Comparison of ENCODE assay signal across 2 cellular contexts in the genomic region with DNA sequence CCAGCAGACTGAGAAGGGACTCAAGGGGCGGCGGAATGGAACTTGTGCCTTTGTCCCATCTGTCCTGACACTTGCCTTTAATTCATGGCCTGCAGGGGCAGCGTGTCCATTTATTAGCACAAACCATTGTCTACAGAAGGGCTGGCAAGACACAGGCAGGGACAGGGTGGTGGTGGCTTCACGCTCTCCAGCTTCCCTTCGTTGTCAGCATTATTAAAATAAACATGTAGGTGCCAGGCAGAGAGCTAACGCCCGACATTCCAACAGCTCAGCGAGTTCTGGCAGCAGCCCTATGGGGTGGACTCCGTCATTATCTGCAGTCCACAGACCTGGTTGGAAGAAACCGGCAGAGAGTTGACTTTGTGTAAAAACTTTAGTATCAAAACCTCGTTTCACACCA.
TF ChIP-seq lines count a peak whose summit lies in the region.

No MANE protein-coding gene starts in this region.

TF ChIP-seq in HepG2, 621 proteins besides CTCF, POLR2A, EP300 and RAD21:
- TF ChIP-seq ZFP41 (CRISPR knock-in tag; IDR thresholded peaks at IDR 0.05; ENCODE audit: borderline replicate concordance) (no peak), NFKB2 (CRISPR knock-in tag; IDR thresholded peaks at IDR 0.05; ENCODE audit: borderline replicate concordance) (no peak), ZNF484 (CRISPR knock-in tag; IDR thresholded peaks at IDR 0.05; ENCODE audit: borderline replicate concordance, low read depth) (no peak), PHF20 (CRISPR knock-in tag; IDR thresholded peaks at IDR 0.05) (no peak), SRSF1 (optimal IDR thresholded peaks at IDR 0.05; ENCODE audit: low read depth, low read length) (no peak), ZNF33B (CRISPR knock-in tag; IDR thresholded peaks at IDR 0.05) (no peak), BORCS8-MEF2B (CRISPR knock-in tag; IDR thresholded peaks at IDR 0.05) (no peak), ADNP (CRISPR knock-in tag; IDR thresholded peaks at IDR 0.05) (no peak), FLYWCH1 (CRISPR knock-in tag; IDR thresholded peaks at IDR 0.05) (no peak), SIX4 (CRISPR knock-in tag; IDR thresholded peaks at IDR 0.05) (no peak), ZSCAN9 (CRISPR knock-in tag; IDR thresholded peaks at IDR 0.05; ENCODE audit: borderline replicate concordance) (no peak)
- TF ChIP-seq, protein P1, sequence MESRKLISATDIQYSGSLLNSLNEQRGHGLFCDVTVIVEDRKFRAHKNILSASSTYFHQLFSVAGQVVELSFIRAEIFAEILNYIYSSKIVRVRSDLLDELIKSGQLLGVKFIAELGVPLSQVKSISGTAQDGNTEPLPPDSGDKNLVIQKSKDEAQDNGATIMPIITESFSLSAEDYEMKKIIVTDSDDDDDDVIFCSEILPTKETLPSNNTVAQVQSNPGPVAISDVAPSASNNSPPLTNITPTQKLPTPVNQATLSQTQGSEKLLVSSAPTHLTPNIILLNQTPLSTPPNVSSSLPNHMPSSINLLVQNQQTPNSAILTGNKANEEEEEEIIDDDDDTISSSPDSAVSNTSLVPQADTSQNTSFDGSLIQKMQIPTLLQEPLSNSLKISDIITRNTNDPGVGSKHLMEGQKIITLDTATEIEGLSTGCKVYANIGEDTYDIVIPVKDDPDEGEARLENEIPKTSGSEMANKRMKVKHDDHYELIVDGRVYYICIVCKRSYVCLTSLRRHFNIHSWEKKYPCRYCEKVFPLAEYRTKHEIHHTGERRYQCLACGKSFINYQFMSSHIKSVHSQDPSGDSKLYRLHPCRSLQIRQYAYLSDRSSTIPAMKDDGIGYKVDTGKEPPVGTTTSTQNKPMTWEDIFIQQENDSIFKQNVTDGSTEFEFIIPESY (CRISPR knock-in tag; IDR thresholded peaks at IDR 0.05) = no peak
- TF ChIP-seq, protein P2, sequence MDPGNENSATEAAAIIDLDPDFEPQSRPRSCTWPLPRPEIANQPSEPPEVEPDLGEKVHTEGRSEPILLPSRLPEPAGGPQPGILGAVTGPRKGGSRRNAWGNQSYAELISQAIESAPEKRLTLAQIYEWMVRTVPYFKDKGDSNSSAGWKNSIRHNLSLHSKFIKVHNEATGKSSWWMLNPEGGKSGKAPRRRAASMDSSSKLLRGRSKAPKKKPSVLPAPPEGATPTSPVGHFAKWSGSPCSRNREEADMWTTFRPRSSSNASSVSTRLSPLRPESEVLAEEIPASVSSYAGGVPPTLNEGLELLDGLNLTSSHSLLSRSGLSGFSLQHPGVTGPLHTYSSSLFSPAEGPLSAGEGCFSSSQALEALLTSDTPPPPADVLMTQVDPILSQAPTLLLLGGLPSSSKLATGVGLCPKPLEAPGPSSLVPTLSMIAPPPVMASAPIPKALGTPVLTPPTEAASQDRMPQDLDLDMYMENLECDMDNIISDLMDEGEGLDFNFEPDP (CRISPR knock-in tag; conservative IDR thresholded peaks at IDR 0.05) = no peak
- TF ChIP-seq, protein P3, sequence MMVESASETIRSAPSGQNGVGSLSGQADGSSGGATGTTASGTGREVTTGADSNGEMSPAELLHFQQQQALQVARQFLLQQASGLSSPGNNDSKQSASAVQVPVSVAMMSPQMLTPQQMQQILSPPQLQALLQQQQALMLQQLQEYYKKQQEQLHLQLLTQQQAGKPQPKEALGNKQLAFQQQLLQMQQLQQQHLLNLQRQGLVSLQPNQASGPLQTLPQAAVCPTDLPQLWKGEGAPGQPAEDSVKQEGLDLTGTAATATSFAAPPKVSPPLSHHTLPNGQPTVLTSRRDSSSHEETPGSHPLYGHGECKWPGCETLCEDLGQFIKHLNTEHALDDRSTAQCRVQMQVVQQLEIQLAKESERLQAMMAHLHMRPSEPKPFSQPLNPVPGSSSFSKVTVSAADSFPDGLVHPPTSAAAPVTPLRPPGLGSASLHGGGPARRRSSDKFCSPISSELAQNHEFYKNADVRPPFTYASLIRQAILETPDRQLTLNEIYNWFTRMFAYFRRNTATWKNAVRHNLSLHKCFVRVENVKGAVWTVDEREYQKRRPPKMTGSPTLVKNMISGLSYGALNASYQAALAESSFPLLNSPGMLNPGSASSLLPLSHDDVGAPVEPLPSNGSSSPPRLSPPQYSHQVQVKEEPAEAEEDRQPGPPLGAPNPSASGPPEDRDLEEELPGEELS (CRISPR knock-in tag; IDR thresholded peaks at IDR 0.05) = no peak
- TF ChIP-seq, protein P4, sequence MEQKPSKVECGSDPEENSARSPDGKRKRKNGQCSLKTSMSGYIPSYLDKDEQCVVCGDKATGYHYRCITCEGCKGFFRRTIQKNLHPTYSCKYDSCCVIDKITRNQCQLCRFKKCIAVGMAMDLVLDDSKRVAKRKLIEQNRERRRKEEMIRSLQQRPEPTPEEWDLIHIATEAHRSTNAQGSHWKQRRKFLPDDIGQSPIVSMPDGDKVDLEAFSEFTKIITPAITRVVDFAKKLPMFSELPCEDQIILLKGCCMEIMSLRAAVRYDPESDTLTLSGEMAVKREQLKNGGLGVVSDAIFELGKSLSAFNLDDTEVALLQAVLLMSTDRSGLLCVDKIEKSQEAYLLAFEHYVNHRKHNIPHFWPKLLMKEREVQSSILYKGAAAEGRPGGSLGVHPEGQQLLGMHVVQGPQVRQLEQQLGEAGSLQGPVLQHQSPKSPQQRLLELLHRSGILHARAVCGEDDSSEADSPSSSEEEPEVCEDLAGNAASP (CRISPR knock-in tag; IDR thresholded peaks at IDR 0.05; ENCODE audit: borderline replicate concordance) = no peak

TF ChIP-seq in K562, 482 proteins besides CTCF, POLR2A, EP300 and RAD21 (continues in another document):
- TF ChIP-seq SIN3B (IDR thresholded peaks at IDR 0.05; ENCODE audit: low read depth) = no peak
- no peak for TF ChIP-seq RFX7 (CRISPR knock-in tag; IDR thresholded peaks at IDR 0.05)
- TF ChIP-seq ZNF766 (CRISPR knock-in tag; conservative IDR thresholded peaks at IDR 0.05) = 0 out of 2 replicates have a peak, but pooled peaks have one; percentile 51
- TF ChIP-seq ARID1B (IDR thresholded peaks at IDR 0.05) = peak; percentile 11; the same call in 1 of the 2 replicates
- TF ChIP-seq FOXJ3 (CRISPR knock-in tag; IDR thresholded peaks at IDR 0.05) = no peak
- no peak for TF ChIP-seq NR4A1 (CRISPR knock-in tag; IDR thresholded peaks at IDR 0.05)
- TF ChIP-seq NR4A1 (tag; IDR thresholded peaks at IDR 0.05) = 0 out of 2 replicates have a peak, but pooled peaks have one; percentile 42
- TF ChIP-seq ZNF174 (CRISPR knock-in tag; IDR thresholded peaks at IDR 0.05) = no peak
- no peak for TF ChIP-seq RBM25 (IDR thresholded peaks at IDR 0.05; ENCODE audit: low read depth, low read length, severe bottlenecking)
- TF ChIP-seq, protein P5, sequence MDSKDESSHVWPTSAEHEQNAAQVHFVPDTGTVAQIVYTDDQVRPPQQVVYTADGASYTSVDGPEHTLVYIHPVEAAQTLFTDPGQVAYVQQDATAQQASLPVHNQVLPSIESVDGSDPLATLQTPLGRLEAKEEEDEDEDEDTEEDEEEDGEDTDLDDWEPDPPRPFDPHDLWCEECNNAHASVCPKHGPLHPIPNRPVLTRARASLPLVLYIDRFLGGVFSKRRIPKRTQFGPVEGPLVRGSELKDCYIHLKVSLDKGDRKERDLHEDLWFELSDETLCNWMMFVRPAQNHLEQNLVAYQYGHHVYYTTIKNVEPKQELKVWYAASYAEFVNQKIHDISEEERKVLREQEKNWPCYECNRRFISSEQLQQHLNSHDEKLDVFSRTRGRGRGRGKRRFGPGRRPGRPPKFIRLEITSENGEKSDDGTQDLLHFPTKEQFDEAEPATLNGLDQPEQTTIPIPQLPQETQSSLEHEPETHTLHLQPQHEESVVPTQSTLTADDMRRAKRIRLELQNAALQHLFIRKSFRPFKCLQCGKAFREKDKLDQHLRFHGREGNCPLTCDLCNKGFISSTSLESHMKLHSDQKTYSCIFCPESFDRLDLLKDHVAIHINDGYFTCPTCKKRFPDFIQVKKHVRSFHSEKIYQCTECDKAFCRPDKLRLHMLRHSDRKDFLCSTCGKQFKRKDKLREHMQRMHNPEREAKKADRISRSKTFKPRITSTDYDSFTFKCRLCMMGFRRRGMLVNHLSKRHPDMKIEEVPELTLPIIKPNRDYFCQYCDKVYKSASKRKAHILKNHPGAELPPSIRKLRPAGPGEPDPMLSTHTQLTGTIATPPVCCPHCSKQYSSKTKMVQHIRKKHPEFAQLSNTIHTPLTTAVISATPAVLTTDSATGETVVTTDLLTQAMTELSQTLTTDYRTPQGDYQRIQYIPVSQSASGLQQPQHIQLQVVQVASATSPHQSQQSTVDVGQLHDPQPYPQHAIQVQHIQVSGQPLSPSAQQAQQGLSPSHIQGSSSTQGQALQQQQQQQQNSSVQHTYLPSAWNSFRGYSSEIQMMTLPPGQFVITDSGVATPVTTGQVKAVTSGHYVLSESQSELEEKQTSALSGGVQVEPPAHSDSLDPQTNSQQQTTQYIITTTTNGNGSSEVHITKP (IDR thresholded peaks at IDR 0.05; ENCODE audit: partially characterized antibody) = peak; percentile 54
- TF ChIP-seq, protein P6, sequence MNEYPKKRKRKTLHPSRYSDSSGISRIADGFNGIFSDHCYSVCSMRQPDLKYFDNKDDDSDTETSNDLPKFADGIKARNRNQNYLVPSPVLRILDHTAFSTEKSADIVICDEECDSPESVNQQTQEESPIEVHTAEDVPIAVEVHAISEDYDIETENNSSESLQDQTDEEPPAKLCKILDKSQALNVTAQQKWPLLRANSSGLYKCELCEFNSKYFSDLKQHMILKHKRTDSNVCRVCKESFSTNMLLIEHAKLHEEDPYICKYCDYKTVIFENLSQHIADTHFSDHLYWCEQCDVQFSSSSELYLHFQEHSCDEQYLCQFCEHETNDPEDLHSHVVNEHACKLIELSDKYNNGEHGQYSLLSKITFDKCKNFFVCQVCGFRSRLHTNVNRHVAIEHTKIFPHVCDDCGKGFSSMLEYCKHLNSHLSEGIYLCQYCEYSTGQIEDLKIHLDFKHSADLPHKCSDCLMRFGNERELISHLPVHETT (CRISPR knock-in tag; conservative IDR thresholded peaks at IDR 0.05 in 1 of 2, IDR thresholded peaks at IDR 0.05 in 1 of 2) = 0 out of 4 replicates have a peak, but pooled peaks of 1 of the 2 experiments have one; percentile 25
- no peak for TF ChIP-seq ZNF778 (CRISPR knock-in tag; IDR thresholded peaks at IDR 0.05)
- TF ChIP-seq RBM34 (IDR thresholded peaks at IDR 0.05; ENCODE audit: borderline replicate concordance, insufficient read depth, low read length) = no peak
- TF ChIP-seq, protein P7, sequence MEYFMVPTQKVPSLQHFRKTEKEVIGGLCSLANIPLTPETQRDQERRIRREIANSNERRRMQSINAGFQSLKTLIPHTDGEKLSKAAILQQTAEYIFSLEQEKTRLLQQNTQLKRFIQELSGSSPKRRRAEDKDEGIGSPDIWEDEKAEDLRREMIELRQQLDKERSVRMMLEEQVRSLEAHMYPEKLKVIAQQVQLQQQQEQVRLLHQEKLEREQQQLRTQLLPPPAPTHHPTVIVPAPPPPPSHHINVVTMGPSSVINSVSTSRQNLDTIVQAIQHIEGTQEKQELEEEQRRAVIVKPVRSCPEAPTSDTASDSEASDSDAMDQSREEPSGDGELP (CRISPR knock-in tag; IDR thresholded peaks at IDR 0.05; ENCODE audit: borderline replicate concordance) = peak; percentile 18; the same call in 1 of the 2 replicates
- TF ChIP-seq, protein P8, sequence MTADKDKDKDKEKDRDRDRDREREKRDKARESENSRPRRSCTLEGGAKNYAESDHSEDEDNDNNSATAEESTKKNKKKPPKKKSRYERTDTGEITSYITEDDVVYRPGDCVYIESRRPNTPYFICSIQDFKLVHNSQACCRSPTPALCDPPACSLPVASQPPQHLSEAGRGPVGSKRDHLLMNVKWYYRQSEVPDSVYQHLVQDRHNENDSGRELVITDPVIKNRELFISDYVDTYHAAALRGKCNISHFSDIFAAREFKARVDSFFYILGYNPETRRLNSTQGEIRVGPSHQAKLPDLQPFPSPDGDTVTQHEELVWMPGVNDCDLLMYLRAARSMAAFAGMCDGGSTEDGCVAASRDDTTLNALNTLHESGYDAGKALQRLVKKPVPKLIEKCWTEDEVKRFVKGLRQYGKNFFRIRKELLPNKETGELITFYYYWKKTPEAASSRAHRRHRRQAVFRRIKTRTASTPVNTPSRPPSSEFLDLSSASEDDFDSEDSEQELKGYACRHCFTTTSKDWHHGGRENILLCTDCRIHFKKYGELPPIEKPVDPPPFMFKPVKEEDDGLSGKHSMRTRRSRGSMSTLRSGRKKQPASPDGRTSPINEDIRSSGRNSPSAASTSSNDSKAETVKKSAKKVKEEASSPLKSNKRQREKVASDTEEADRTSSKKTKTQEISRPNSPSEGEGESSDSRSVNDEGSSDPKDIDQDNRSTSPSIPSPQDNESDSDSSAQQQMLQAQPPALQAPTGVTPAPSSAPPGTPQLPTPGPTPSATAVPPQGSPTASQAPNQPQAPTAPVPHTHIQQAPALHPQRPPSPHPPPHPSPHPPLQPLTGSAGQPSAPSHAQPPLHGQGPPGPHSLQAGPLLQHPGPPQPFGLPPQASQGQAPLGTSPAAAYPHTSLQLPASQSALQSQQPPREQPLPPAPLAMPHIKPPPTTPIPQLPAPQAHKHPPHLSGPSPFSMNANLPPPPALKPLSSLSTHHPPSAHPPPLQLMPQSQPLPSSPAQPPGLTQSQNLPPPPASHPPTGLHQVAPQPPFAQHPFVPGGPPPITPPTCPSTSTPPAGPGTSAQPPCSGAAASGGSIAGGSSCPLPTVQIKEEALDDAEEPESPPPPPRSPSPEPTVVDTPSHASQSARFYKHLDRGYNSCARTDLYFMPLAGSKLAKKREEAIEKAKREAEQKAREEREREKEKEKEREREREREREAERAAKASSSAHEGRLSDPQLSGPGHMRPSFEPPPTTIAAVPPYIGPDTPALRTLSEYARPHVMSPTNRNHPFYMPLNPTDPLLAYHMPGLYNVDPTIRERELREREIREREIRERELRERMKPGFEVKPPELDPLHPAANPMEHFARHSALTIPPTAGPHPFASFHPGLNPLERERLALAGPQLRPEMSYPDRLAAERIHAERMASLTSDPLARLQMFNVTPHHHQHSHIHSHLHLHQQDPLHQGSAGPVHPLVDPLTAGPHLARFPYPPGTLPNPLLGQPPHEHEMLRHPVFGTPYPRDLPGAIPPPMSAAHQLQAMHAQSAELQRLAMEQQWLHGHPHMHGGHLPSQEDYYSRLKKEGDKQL (CRISPR knock-in tag; IDR thresholded peaks at IDR 0.05; ENCODE audit: borderline replicate concordance) = no peak
- TF ChIP-seq, protein P9, sequence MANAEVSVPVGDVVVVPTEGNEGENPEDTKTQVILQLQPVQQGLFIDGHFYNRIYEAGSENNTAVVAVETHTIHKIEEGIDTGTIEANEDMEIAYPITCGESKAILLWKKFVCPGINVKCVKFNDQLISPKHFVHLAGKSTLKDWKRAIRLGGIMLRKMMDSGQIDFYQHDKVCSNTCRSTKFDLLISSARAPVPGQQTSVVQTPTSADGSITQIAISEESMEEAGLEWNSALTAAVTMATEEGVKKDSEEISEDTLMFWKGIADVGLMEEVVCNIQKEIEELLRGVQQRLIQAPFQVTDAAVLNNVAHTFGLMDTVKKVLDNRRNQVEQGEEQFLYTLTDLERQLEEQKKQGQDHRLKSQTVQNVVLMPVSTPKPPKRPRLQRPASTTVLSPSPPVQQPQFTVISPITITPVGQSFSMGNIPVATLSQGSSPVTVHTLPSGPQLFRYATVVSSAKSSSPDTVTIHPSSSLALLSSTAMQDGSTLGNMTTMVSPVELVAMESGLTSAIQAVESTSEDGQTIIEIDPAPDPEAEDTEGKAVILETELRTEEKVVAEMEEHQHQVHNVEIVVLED (CRISPR knock-in tag; IDR thresholded peaks at IDR 0.05) = no peak
- no peak for TF ChIP-seq TCFL5 (CRISPR knock-in tag; conservative IDR thresholded peaks at IDR 0.05)
- no peak for TF ChIP-seq TCF3 (CRISPR knock-in tag; IDR thresholded peaks at IDR 0.05)
- no peak for TF ChIP-seq EP400 (IDR thresholded peaks at IDR 0.05)
